In the genomic region with DNA sequence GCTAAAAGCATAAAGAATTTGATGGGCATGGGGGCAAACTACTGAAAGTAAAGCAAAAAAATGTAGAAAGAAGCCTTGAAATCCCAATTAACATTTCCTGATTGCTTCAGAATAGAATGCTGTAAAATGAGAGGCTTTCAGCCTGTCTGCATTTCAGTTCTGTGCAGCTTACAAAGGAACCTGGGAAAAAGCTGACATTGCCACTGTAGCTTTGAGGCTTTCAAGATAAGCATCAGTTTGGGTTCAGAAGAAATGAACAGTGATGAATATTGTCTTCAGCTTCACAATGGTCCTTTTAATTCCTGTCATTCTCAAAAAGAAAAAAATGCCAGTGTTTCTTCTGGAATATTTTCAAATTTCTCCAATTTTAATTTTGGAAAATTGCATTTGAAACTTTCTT, we compare ENCODE assay signal across 16 cellular contexts.
DNase-seq lines count a peak whose midpoint lies in the region; FAIRE-seq and TF ChIP-seq lines count a peak whose summit lies in the region.
"Had no signal": no experiment of that assay in that cellular context is flagged by ENCODE, and none has a peak within 500 bp of the region (broad histone marks: within the 10 kb centered on the region; RNA-seq: fewer than 3 reads in every experiment).

No MANE protein-coding gene starts in this region.

- TF ChIP-seq POLR2A in GM12891 (IDR thresholded peaks at IDR 0.05; ENCODE audit: low read depth, low read length): no peak
- TF ChIP-seq POLR2A in erythroblast (IDR thresholded peaks at IDR 0.05; ENCODE audit: low read length): no peak

- no peak for TF ChIP-seq CTCF in osteoblast (IDR thresholded peaks at IDR 0.05; ENCODE audit: extremely low read depth, low read depth, low read length)

- H3K4me1 ChIP-seq in osteoblast (ENCODE audit: insufficient read depth, low read length): no peaks in the 10 kb centered on the region

- DNase-seq in Ammon's horn (ENCODE audit: low spot score) (peak; percentile 37), NCI-H69 (lab: John Stamatoyannopoulos, UW) (peak; percentile 3), globus pallidus (ENCODE audit: low spot score) (peak; percentile 43), superior temporal gyrus (ENCODE audit: extremely low spot score) (peak; percentile 62), GM12891 (ENCODE audit: insufficient read length, low spot score) (no peak), osteoblast (ENCODE audit: insufficient read length, low spot score, missing footprints) (no peak), erythroblast (lab: John Stamatoyannopoulos, UW) (no peak)
- DNase-seq: CD8-positive, alpha-beta T cell; COR-L47; GF-D8; GM23248; IMR-90 had no signal

- H3K4me2 ChIP-seq in osteoblast (ENCODE audit: insufficient read depth, low read length): no peak overlapping the region

- H3K36me3 ChIP-seq in osteoblast (ENCODE audit: insufficient read depth, low read length): no peaks in the 10 kb centered on the region

- no peaks in the 10 kb centered on the region for H3K27me3 ChIP-seq in osteoblast (ENCODE audit: insufficient read depth, low read length)

- no peaks in the 10 kb centered on the region for H4K20me1 ChIP-seq in osteoblast (ENCODE audit: insufficient read depth, low read length)

- no peak overlapping the region for H3K27ac ChIP-seq in osteoblast (ENCODE audit: low read depth, low read length)
- H3K27ac ChIP-seq: GM23248 had no signal

- no peak overlapping the region for H2AFZ ChIP-seq in osteoblast (ENCODE audit: low read length)
- H2AFZ ChIP-seq: GM23248 had no signal

- no peaks in the 10 kb centered on the region for H3K79me2 ChIP-seq in osteoblast (ENCODE audit: insufficient read depth, low read length)

- no peaks in the 10 kb centered on the region for H3K9me3 ChIP-seq in osteoblast (ENCODE audit: low read depth, low read length)

- FAIRE-seq in GM12891 (lab: Jason Lieb, UNC): no peak
- FAIRE-seq: A204.1, D721Med, GM18507, H54 had no signal

- no peak overlapping the region for H3K4me3 ChIP-seq in osteoblast (ENCODE audit: insufficient read depth, low read length)
- H3K4me3 ChIP-seq: GM23248 had no signal

TF ChIP-seq in GM12891, 5 proteins besides CTCF, POLR2A, EP300 and RAD21:
- TF ChIP-seq TAF1 (IDR thresholded peaks at IDR 0.05; ENCODE audit: low read depth, low read length): no peak
- TF ChIP-seq PAX5 (IDR thresholded peaks at IDR 0.05; ENCODE audit: insufficient read depth, low read length, severe bottlenecking): no peak
- TF ChIP-seq SPI1 (IDR thresholded peaks at IDR 0.05; ENCODE audit: low read depth, low read length): no peak
- no peak for TF ChIP-seq POLR2AphosphoS5 (IDR thresholded peaks at IDR 0.05; ENCODE audit: low read depth, low read length)
- TF ChIP-seq POU2F2 (IDR thresholded peaks at IDR 0.05; ENCODE audit: low read depth, low read length): no peak

Comparison
In these comparisons a context has a peak if more than half of its experiments do, and no peak if none do; other contexts are left out.
1. DNase-seq: peak in Ammon's horn (single experiment), NCI-H69 (single experiment), globus pallidus (single experiment) and superior temporal gyrus (single experiment); none in GM12891 (single experiment), osteoblast (single experiment) and erythroblast (0 of 2).